8 cellular contexts compared by ENCODE assay signal in the genomic region with DNA sequence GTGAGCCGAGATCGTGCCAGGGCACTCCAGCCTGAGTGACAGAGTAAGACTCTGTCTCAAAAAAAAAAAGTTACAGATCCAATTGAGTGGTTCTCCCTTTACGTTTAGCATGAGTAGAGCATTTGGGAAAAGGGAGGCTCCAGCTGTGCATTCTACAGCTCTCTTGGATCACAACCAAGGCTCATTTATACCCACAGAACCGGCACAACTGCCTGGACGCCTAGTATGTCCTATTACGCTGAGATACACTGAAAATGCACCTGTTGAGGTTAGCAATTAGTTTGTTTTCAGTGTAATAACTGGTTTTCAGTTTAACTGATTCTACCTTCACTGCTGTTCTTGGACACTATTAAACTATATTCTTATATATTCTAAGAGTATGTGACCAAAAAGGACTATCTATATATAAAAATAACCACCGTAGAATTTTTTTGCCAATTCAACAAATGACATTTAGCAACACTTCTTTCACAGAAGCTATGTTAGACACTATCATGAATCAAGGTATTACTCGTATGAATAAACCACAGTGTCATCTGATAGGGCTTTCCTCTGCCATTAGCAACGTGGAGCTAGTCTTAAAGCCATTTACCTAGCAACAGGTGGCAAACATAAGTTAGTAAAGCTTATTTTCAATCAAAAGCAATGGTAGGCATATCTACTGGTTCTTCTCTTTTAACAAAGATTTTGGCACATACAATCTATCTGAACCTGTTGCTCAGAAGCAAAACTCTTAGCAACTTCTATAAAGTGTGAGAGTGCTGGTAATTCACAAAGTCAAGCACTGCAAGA. TPM values are rescaled to one million over a fixed set of nuclear protein-coding genes. Genes with fewer than 3 reads are reported as not detected.
A peak's percentile ranks its signal among the peaks of the same experiment; 100 is the strongest.
DNase-seq lines count a peak whose midpoint lies in the region; ATAC-seq, FAIRE-seq and TF ChIP-seq lines count a peak whose summit lies in the region.

No MANE protein-coding gene starts in this region.

- peaks cover 4% of the 10 kb centered on the region for H3K9me1 ChIP-seq in keratinocyte (ENCODE audit: control insufficient read depth, extremely low read depth, insufficient read depth, low read length)

- FAIRE-seq in keratinocyte (lab: Jason Lieb, UNC): no peak

- intact Hi-C loops in aorta (cut with DNase I): loop anchor here in 1 of 2 donors (10.0 kb wide), 1 partner anchor 308 kb away; the partner anchor contains the start of gene SMAD1

- H3K4me1 ChIP-seq in keratinocyte (ENCODE audit: control insufficient read depth, extremely low read depth, insufficient read depth, low read length): peaks cover 20% of the 10 kb centered on the region
- H3K4me1 ChIP-seq in thoracic aorta (ENCODE audit: control insufficient read depth in 1 of 2, low read depth in 2 of 2): peaks cover 18 to 42% of the 10 kb centered on the region in 2 donors
- H3K4me1 ChIP-seq in aorta (ENCODE audit: control insufficient read depth in 1 of 2, insufficient read depth in 2 of 2, low read length in 2 of 2): peaks cover 3 to 4% of the 10 kb centered on the region in 2 donors

- CTCF ChIA-PET in activated CD8-positive, alpha-beta memory T cell treated with anti-CD3 and anti-CD28 coated beads, Interleukin-2, amount 10 ng/mL, durations not matched to agents 7 days and 5 days (lab: Charles Lee): interaction anchor here (0.7 to 3.7 kb wide), 6 partner anchors 15 to 101 kb away, joined by 3 to 17 read pairs (median 3); partner anchors contain the start of genes ABCE1 and ANAPC10
- CTCF ChIA-PET in activated CD4-positive, alpha-beta memory T cell treated with anti-CD3 and anti-CD28 coated beads, Interleukin-2, amount 10 ng/mL, durations not matched to agents 7 days and 5 days (lab: Charles Lee): interaction anchor here (1.0 to 3.5 kb wide), 6 partner anchors 22 to 440 kb away, joined by 3 to 16 read pairs (median 4); partner anchors contain the start of genes ABCE1 and ANAPC10

- no peaks in the 10 kb centered on the region for H3K27me3 Mint-ChIP-seq in activated CD8-positive, alpha-beta memory T cell treated with anti-CD3 and anti-CD28 coated beads, Interleukin-2, amount 10 ng/mL, durations not matched to agents 7 days and 5 days
- H3K27me3 Mint-ChIP-seq in activated CD4-positive, alpha-beta memory T cell treated with anti-CD3 and anti-CD28 coated beads, Interleukin-2, amount 10 ng/mL, durations not matched to agents 7 days and 5 days: no peaks in the 10 kb centered on the region

- H3K36me3 ChIP-seq in keratinocyte (ENCODE audit: control insufficient read depth in 2 of 2, extremely low read depth in 1 of 2, insufficient read depth in 2 of 2, low read length in 2 of 2): peaks cover 0 to 7% of the 10 kb centered on the region in 2 experiments
- H3K36me3 ChIP-seq in thoracic aorta: no peaks in the 10 kb centered on the region
- no peaks in the 10 kb centered on the region for H3K36me3 ChIP-seq in aorta (ENCODE audit: control insufficient read depth in 1 of 2, insufficient read depth in 2 of 2, low read length in 1 of 2)

- H3K27ac ChIP-seq in keratinocyte (ENCODE audit: control insufficient read depth, insufficient read depth, low read length) (peak overlapping the region; percentile 98), thoracic aorta (peak overlapping the region; percentile 49 to 97), aorta (ENCODE audit: low read depth in 1 of 2, low read length in 2 of 2) (peak overlapping the region in 1 of 2 donors; percentile 9)

- H3K9me3 Mint-ChIP-seq in activated CD8-positive, alpha-beta memory T cell treated with anti-CD3 and anti-CD28 coated beads, Interleukin-2, amount 10 ng/mL, durations not matched to agents 7 days and 5 days (ENCODE audit: low read depth): no peaks in the 10 kb centered on the region
- H3K9me3 Mint-ChIP-seq in activated CD4-positive, alpha-beta memory T cell treated with anti-CD3 and anti-CD28 coated beads, Interleukin-2, amount 10 ng/mL, durations not matched to agents 7 days and 5 days: no peaks in the 10 kb centered on the region

- dilution Hi-C loops in keratinocyte (cut with MboI; ENCODE audit: extremely low pct_ligation_motif_present, low sequenced_read_pairs): no loop called here

- H3K79me2 ChIP-seq in keratinocyte (ENCODE audit: control insufficient read depth, insufficient read depth, low read length): peaks cover 75% of the 10 kb centered on the region

- TF ChIP-seq CTCF in keratinocyte (optimal IDR thresholded peaks at IDR 0.05 in 1 of 3, IDR thresholded peaks at IDR 0.05 in 1 of 3, conservative IDR thresholded peaks at IDR 0.05 in 1 of 3; ENCODE audit: extremely low read depth in 1 of 3, insufficient read depth in 2 of 3, low read length in 3 of 3) (no peak), thoracic aorta (IDR thresholded peaks at IDR 0.05) (no peak)

- no peak for ATAC-seq in activated CD8-positive, alpha-beta memory T cell treated with anti-CD3 and anti-CD28 coated beads, Interleukin-2, amount 10 ng/mL, durations not matched to agents 7 days and 5 days
- ATAC-seq in thoracic aorta (ENCODE audit: insufficient number of reproducible peaks, low FRiP score, low read depth) (no peak), aorta (ENCODE audit: low FRiP score) (no peak), GM18870 (IDR thresholded peaks at IDR 0.05; ENCODE audit: unreplicated experiment) (no peak)

- H3K27me3 ChIP-seq in keratinocyte (ENCODE audit: control insufficient read depth, extremely low read depth, insufficient read depth, low read length) (no peaks in the 10 kb centered on the region), thoracic aorta (replicated peaks; ENCODE audit: insufficient read depth) (no peaks in the 10 kb centered on the region), aorta (ENCODE audit: control insufficient read depth in 1 of 2, insufficient read depth in 2 of 2, low read length in 1 of 2) (no peaks in the 10 kb centered on the region)

- POLR2A ChIA-PET in activated CD4-positive, alpha-beta memory T cell treated with anti-CD3 and anti-CD28 coated beads, Interleukin-2, amount 10 ng/mL, durations not matched to agents 7 days and 5 days (lab: Charles Lee): interaction anchor here (0.9 to 5.1 kb wide), 9 partner anchors 9 to 77 kb away, joined by 3 to 85 read pairs (median 6); partner anchors contain the start of genes ABCE1 and ANAPC10

- DNase-seq in activated CD8-positive, alpha-beta memory T cell treated with anti-CD3 and anti-CD28 coated beads, Interleukin-2, amount 10 ng/mL, durations not matched to agents 7 days and 5 days: no peak
- no peak for DNase-seq in activated CD8-positive, alpha-beta memory T cell treated with anti-CD3 and anti-CD28 coated beads, Interleukin-2, amount 50 U/mL, for 48 hours
- no peak for DNase-seq in activated CD4-positive, alpha-beta memory T cell treated with anti-CD3 and anti-CD28 coated beads, Interleukin-2, amount 10 ng/mL, durations not matched to agents 7 days and 5 days
- DNase-seq in keratinocyte (ENCODE audit: low read depth, low spot score): no peak
- no peak for DNase-seq in thoracic aorta (ENCODE audit: low spot score)
- no peak for DNase-seq in aorta
- DNase-seq in ecto neural progenitor cell (ENCODE audit: low spot score): no peak

- H3K4me2 ChIP-seq in keratinocyte (ENCODE audit: control insufficient read depth, extremely low read depth, insufficient read depth, low read depth, low read length): peak overlapping the region; percentile 87

- peaks cover 41% of the 10 kb centered on the region for H3K4me1 Mint-ChIP-seq in activated CD8-positive, alpha-beta memory T cell treated with anti-CD3 and anti-CD28 coated beads, Interleukin-2, amount 10 ng/mL, durations not matched to agents 7 days and 5 days
- H3K4me1 Mint-ChIP-seq in activated CD4-positive, alpha-beta memory T cell treated with anti-CD3 and anti-CD28 coated beads, Interleukin-2, amount 10 ng/mL, durations not matched to agents 7 days and 5 days: peaks cover 42% of the 10 kb centered on the region

- no peaks in the 10 kb centered on the region for H3K9me3 ChIP-seq in keratinocyte (ENCODE audit: control insufficient read depth, low read depth, low read length)
- H3K9me3 ChIP-seq in thoracic aorta: no peaks in the 10 kb centered on the region
- no peaks in the 10 kb centered on the region for H3K9me3 ChIP-seq in aorta (ENCODE audit: control insufficient read depth, low read length)

- H3K36me3 Mint-ChIP-seq in activated CD8-positive, alpha-beta memory T cell treated with anti-CD3 and anti-CD28 coated beads, Interleukin-2, amount 10 ng/mL, durations not matched to agents 7 days and 5 days: peaks cover 38% of the 10 kb centered on the region
- H3K36me3 Mint-ChIP-seq in activated CD4-positive, alpha-beta memory T cell treated with anti-CD3 and anti-CD28 coated beads, Interleukin-2, amount 10 ng/mL, durations not matched to agents 7 days and 5 days (ENCODE audit: low read depth): peaks cover 31% of the 10 kb centered on the region

- peak overlapping the region; percentile 97 for H3K27ac Mint-ChIP-seq in activated CD8-positive, alpha-beta memory T cell treated with anti-CD3 and anti-CD28 coated beads, Interleukin-2, amount 10 ng/mL, durations not matched to agents 7 days and 5 days
- peak overlapping the region; percentile 95 for H3K27ac Mint-ChIP-seq in activated CD4-positive, alpha-beta memory T cell treated with anti-CD3 and anti-CD28 coated beads, Interleukin-2, amount 10 ng/mL, durations not matched to agents 7 days and 5 days

- WGBS in aorta, 2 donors: 62 to 64% methylated on average over 9 of the region's 9 CpGs

- H3K4me3 Mint-ChIP-seq in activated CD8-positive, alpha-beta memory T cell treated with anti-CD3 and anti-CD28 coated beads, Interleukin-2, amount 10 ng/mL, durations not matched to agents 7 days and 5 days: peak overlapping the region; percentile 93
- peak overlapping the region; percentile 87 for H3K4me3 Mint-ChIP-seq in activated CD4-positive, alpha-beta memory T cell treated with anti-CD3 and anti-CD28 coated beads, Interleukin-2, amount 10 ng/mL, durations not matched to agents 7 days and 5 days

- peak overlapping the region; percentile 80 to 96 (median 86) for H3K4me3 ChIP-seq in keratinocyte (ENCODE audit: control insufficient read depth in 2 of 3, extremely low read depth in 1 of 3, insufficient read depth in 2 of 3, low read depth in 1 of 3, low read length in 3 of 3)
- peak overlapping the region; percentile 93 for H3K4me3 ChIP-seq in thoracic aorta
- H3K4me3 ChIP-seq in aorta (ENCODE audit: low read length in 2 of 2): no peak overlapping the region

- peak overlapping the region; percentile 91 for H3K9ac ChIP-seq in keratinocyte (ENCODE audit: control insufficient read depth, extremely low read depth, insufficient read depth, low read length)

- peaks cover 2% of the 10 kb centered on the region for H4K20me1 ChIP-seq in keratinocyte (ENCODE audit: control insufficient read depth, extremely low read depth, insufficient read depth, low read length)

- H2AFZ ChIP-seq in keratinocyte (ENCODE audit: control insufficient read depth, low read length): no peak overlapping the region

RNA-seq across cellular contexts. Expression of gene OTUD4, which starts 3.6 kb away (rescaled TPM):
- 10 to 100 TPM; 48.9 to 57.8 TPM for total RNA-seq in activated CD8-positive, alpha-beta memory T cell treated with anti-CD3 and anti-CD28 coated beads, Interleukin-2, amount 10 ng/mL, durations not matched to agents 7 days and 5 days
- total RNA-seq in activated CD4-positive, alpha-beta memory T cell treated with anti-CD3 and anti-CD28 coated beads, Interleukin-2, amount 10 ng/mL, durations not matched to agents 7 days and 5 days: 10 to 100 TPM; 45.8 to 51.2 TPM
- polyA plus RNA-seq in keratinocyte (20.0 to 30.2 TPM (median 25.1 TPM) in 3 replicates), aorta (1 to 10 TPM; 5.6 to 8.7 TPM)
- polyA plus RNA-seq in keratinocyte (2011; ENCODE audit: low read depth): 17.7 TPM
- polyA plus RNA-seq in keratinocyte (2011; cell fraction: cytosol; rRNA removed): 15.4 and 28.1 TPM in 2 replicates
- 29.9 and 43.7 TPM in 2 replicates for polyA plus RNA-seq in keratinocyte (2011; cell fraction: nucleus; rRNA removed)
- 12.2 and 19.6 TPM in 2 replicates for polyA plus RNA-seq in keratinocyte (2012; ENCODE audit: low replicate concordance)
- 24.5 to 52.3 TPM (median 36.4 TPM) in 3 replicates for polyA minus RNA-seq in keratinocyte
- 27.4 TPM for polyA minus RNA-seq in keratinocyte (2011; cell fraction: cytosol; rRNA and poly(A)+ RNA removed)
- 39.4 and 70.4 TPM in 2 replicates for polyA minus RNA-seq in keratinocyte (2011; cell fraction: nucleus; rRNA and poly(A)+ RNA removed)
- total RNA-seq in thoracic aorta (10 to 100 TPM; 46.7 to 57.2 TPM), aorta (10 to 100 TPM; 36.9 to 48.7 TPM)

Comparison
In these comparisons a context has a peak if more than half of its experiments do, and no peak if none do; other contexts are left out.
1. H3K4me3 ChIP-seq: peak in keratinocyte (3 of 3) and thoracic aorta (single experiment); none in aorta (0 of 2).